8 cellular contexts compared by ENCODE assay signal in the genomic region with DNA sequence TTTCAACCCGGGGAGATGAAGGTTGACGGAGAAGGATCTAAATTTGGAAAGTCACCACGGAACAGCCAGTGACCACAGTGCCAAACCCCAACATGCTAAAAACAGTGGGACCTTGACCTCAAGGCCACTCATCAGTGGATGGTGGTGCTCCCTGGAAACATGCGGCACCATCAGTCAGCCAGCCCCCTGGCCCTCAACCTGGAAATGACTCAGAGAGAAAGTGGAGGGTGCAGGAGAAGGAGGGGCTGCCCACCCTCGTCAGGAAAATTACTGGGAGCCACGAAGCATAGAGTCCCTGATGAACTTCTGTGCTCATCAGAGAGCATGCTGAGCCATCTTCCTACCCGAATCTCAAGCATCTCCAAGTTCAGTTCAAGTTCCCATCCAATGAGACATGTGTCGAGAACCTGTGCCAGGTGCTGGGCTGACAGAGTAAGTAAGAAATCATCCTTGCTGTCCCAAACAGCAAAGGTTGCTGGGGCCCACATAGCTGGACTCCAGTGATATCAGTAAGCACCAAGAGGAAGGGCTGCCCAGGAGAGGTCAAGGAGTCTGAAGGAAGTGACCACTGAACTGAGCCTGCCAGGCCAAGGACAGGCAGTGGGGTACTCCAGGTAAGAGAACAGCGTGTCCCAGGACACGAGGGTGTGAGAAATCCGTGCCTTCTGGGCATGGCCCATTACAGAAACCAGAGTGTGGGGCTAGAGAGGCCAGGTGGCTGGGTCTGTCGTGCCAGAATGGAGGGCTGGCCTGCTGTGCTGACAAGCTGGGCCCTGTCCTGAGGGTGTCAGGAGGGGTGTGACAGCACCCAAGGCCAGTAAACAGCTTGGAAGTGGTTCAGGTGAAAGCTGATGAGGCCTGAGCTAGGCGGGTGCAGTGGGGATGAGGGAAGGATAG. TPM values are rescaled to one million over a fixed set of nuclear protein-coding genes. Genes with fewer than 3 reads are reported as not detected.
DNase-seq lines count a peak whose midpoint lies in the region; ATAC-seq lines count a peak whose summit lies in the region.

No MANE protein-coding gene starts in this region.

- peaks cover 8% of the 10 kb centered on the region for H3K36me3 Mint-ChIP-seq in CD4-positive, CD25-positive, alpha-beta regulatory T cell

- H3K4me1 Mint-ChIP-seq in CD4-positive, CD25-positive, alpha-beta regulatory T cell, result peaks cover 0 to 50% (median 2%) of the 10 kb centered on the region in 4 donors

- H3K27me3 ChIP-seq in CD4-positive, CD25-positive, alpha-beta regulatory T cell (ENCODE audit: control insufficient read depth, insufficient read depth, low read length), result no peaks in the 10 kb centered on the region
- H3K27me3 ChIP-seq in MG63, result no peaks in the 10 kb centered on the region

- no peaks in the 10 kb centered on the region for H3K9me3 Mint-ChIP-seq in CD4-positive, CD25-positive, alpha-beta regulatory T cell

- DNase-seq in CD4-positive, CD25-positive, alpha-beta regulatory T cell, result no peak
- DNase-seq in MG63, result peak; percentile 95
- DNase-seq in amniotic stem cell (lab: John Stamatoyannopoulos, UW), result peak; percentile 13
- peak; percentile 89 for DNase-seq in kidney glomerular epithelial cell (lab: John Stamatoyannopoulos, UW)
- peak; percentile 44 for DNase-seq in stimulated activated CD8-positive, alpha-beta memory T cell treated with anti-CD3 and anti-CD28 coated beads, Interleukin-7, amount 100 ng/mL, for 24 hours (ENCODE audit: low read depth)
- DNase-seq in midbrain (lab: John Stamatoyannopoulos, UW), result no peak
- DNase-seq in NCI-H774 (lab: John Stamatoyannopoulos, UW), result no peak
- no peak for DNase-seq in iPS-NIHi11 (ENCODE audit: low spot score)

- H3K27me3 Mint-ChIP-seq in CD4-positive, CD25-positive, alpha-beta regulatory T cell, result peaks cover 7% of the 10 kb centered on the region

- no peaks in the 10 kb centered on the region for H3K36me3 ChIP-seq in CD4-positive, CD25-positive, alpha-beta regulatory T cell (ENCODE audit: control insufficient read depth, insufficient read depth, low read length)
- H3K36me3 ChIP-seq in MG63, result no peaks in the 10 kb centered on the region

- H3K4me3 Mint-ChIP-seq in CD4-positive, CD25-positive, alpha-beta regulatory T cell, result peak overlapping the region in 1 of 4 donors; percentile 21

- H3K4me3 ChIP-seq in CD4-positive, CD25-positive, alpha-beta regulatory T cell (ENCODE audit: low read depth, low read length), result no peak overlapping the region
- no peak overlapping the region for H3K4me3 ChIP-seq in MG63

- peak overlapping the region in 2 of 3 donors; percentile 33 to 59 for H3K27ac Mint-ChIP-seq in CD4-positive, CD25-positive, alpha-beta regulatory T cell

- H3K4me1 ChIP-seq in CD4-positive, CD25-positive, alpha-beta regulatory T cell (ENCODE audit: control insufficient read depth, insufficient read depth, low read length, poor library complexity, severe bottlenecking), result peaks cover 5% of the 10 kb centered on the region

- peak in 1 of 2 donors; percentile 20 for ATAC-seq in CD4-positive, CD25-positive, alpha-beta regulatory T cell (ENCODE audit: low read depth in 2 of 2)

- no peaks in the 10 kb centered on the region for H3K9me3 ChIP-seq in CD4-positive, CD25-positive, alpha-beta regulatory T cell (ENCODE audit: control insufficient read depth in 2 of 2, low read length in 2 of 2)
- H3K9me3 ChIP-seq in MG63, result no peaks in the 10 kb centered on the region

- H3K27ac ChIP-seq in CD4-positive, CD25-positive, alpha-beta regulatory T cell (ENCODE audit: insufficient read depth, low read length, poor library complexity, severe bottlenecking), result no peak overlapping the region

RNA-seq across cellular contexts. Expression of gene PECAM1, which starts 5.2 kb away (rescaled TPM):
- 8.8 TPM for total RNA-seq in CD4-positive, CD25-positive, alpha-beta regulatory T cell
- polyA plus RNA-seq in CD4-positive, CD25-positive, alpha-beta regulatory T cell, result 10 to 100 TPM in 2 of 4 donors, 1 to 10 TPM in 2; 4.0 to 22.9 (median 13.3) TPM
- 0.10 TPM in 1 of 2 replicates, not detected in the other for total RNA-seq in MG63 (2014; rRNA removed; shearing (Covaris generic); ENCODE audit: low replicate concordance)

Comparison
In these comparisons a context has a peak if more than half of its experiments do, and no peak if none do; other contexts are left out.
1. DNase-seq: peak in MG63 (single experiment), amniotic stem cell (single experiment), kidney glomerular epithelial cell (single experiment) and stimulated activated CD8-positive, alpha-beta memory T cell treated with anti-CD3 and anti-CD28 coated beads, Interleukin-7, amount 100 ng/mL, for 24 hours (single experiment); none in CD4-positive, CD25-positive, alpha-beta regulatory T cell (0 of 3), midbrain (single experiment), NCI-H774 (single experiment) and iPS-NIHi11 (single experiment).